ENCODE assay signal across 28 cellular contexts in the genomic region with DNA sequence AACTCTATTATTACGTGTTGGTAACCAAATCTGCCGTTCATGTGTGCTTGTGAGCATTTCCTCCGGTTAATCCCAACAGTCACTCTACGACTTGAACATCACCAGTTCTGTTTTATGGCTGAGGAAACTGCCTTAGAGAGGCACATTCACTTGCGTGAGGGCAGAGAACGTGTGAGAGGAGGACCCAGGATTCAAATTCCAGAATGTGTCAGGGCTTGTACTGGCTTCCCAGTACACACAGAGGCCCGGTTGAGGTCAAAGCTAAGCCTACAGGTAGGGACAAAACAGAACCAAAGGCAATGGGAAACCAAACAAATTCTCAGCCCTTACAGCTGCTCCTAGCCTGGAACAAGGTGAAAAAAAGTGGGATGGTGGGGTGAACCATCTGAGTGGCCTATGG.
"Had no signal": no experiment of that assay in that cellular context is flagged by ENCODE, and none has a peak within 500 bp of the region (broad histone marks: within the 10 kb centered on the region; RNA-seq: fewer than 3 reads in every experiment).

No MANE protein-coding gene starts in this region.

- ATAC-seq: activated CD8-positive, alpha-beta memory T cell treated with anti-CD3 and anti-CD28 coated beads, Interleukin-2, amount 10 ng/mL, durations not matched to agents 7 days and 5 days; activated CD8-positive, alpha-beta T cell treated with anti-CD3 and anti-CD28 coated beads, Interleukin-2, amount 10 ng/mL, durations not matched to agents 7 days and 5 days; effector memory CD8-positive, alpha-beta T cell; left cardiac atrium; left ventricle myocardium superior; right cardiac atrium; stimulated activated naive B cell treated with anti-CD40 and anti-IgM and Interleukin-4, amounts not matched to agents 10 μg/mL and 1 μg/mL and 100 μg/mL, for 72 hours; T-cell; upper lobe of right lung had no signal

- H3K4me3 Mint-ChIP-seq: activated B cell treated with CpG ODN at 0.5 μM for 24 hours; activated CD8-positive, alpha-beta memory T cell treated with anti-CD3 and anti-CD28 coated beads, Interleukin-2, amount 10 ng/mL, durations not matched to agents 7 days and 5 days; activated CD8-positive, alpha-beta T cell treated with anti-CD3 and anti-CD28 coated beads, Interleukin-2, amount 10 ng/mL, durations not matched to agents 7 days and 5 days; activated naive CD8-positive, alpha-beta T cell; effector memory CD8-positive, alpha-beta T cell; mesothelial cell of epicardium; naive B cell; stimulated activated naive B cell treated with anti-CD40 and anti-IgM and Interleukin-4, amounts not matched to agents 10 μg/mL and 1 μg/mL and 100 μg/mL, for 72 hours; T-cell had no signal

- H3K9me3 Mint-ChIP-seq: activated B cell treated with CpG ODN at 0.5 μM for 24 hours; activated T-helper 2 cell treated with anti-CD3 and anti-CD28 coated beads, Interferon-gamma antibody, Interleukin-2, Interleukin-4, amounts not matched to agents 10 μg/mL and 5 μg/mL and 100 μg/mL, durations not matched to agents 14 hours and 24 hours and 36 hours; mesothelial cell of epicardium; stimulated activated naive B cell treated with anti-CD40 and anti-IgM and Interleukin-4, amounts not matched to agents 10 μg/mL and 1 μg/mL and 100 μg/mL, for 72 hours had no signal

- H3K36me3 ChIP-seq: cardiac muscle cell, colonic mucosa, esophagus squamous epithelium, stomach, suprapubic skin, tibial artery, upper lobe of right lung had no signal

- H3K36me3 Mint-ChIP-seq: activated CD8-positive, alpha-beta memory T cell treated with anti-CD3 and anti-CD28 coated beads, Interleukin-2, amount 10 ng/mL, durations not matched to agents 7 days and 5 days; activated naive CD8-positive, alpha-beta T cell; mesothelial cell of epicardium; naive B cell; stimulated activated naive B cell treated with anti-CD40 and anti-IgM and Interleukin-4, amounts not matched to agents 10 μg/mL and 1 μg/mL and 100 μg/mL, for 72 hours; T-cell had no signal

- H3K9me3 ChIP-seq: colonic mucosa, esophagus squamous epithelium, stomach, suprapubic skin, tibial artery, upper lobe of right lung had no signal

- H3K27me3 Mint-ChIP-seq: activated CD8-positive, alpha-beta memory T cell treated with anti-CD3 and anti-CD28 coated beads, Interleukin-2, amount 10 ng/mL, durations not matched to agents 7 days and 5 days; effector memory CD8-positive, alpha-beta T cell had no signal

- H3K4me3 ChIP-seq: cardiac muscle cell, colonic mucosa, dorsolateral prefrontal cortex, esophagus squamous epithelium, stomach, suprapubic skin, tibial artery, upper lobe of right lung had no signal

- H3K9ac ChIP-seq: parathyroid adenoma had no signal

- H3K27me3 ChIP-seq: cardiac muscle cell, colonic mucosa, esophagus squamous epithelium, stomach, suprapubic skin, upper lobe of right lung had no signal

- H3K27ac ChIP-seq: cardiac muscle cell, colonic mucosa, dorsolateral prefrontal cortex, esophagus squamous epithelium, parathyroid adenoma, stomach, suprapubic skin, tibial artery, upper lobe of right lung had no signal

- H3K27ac Mint-ChIP-seq: activated B cell treated with CpG ODN at 0.5 μM for 24 hours; activated CD8-positive, alpha-beta memory T cell treated with anti-CD3 and anti-CD28 coated beads, Interleukin-2, amount 10 ng/mL, durations not matched to agents 7 days and 5 days; activated CD8-positive, alpha-beta T cell treated with anti-CD3 and anti-CD28 coated beads, Interleukin-2, amount 10 ng/mL, durations not matched to agents 7 days and 5 days; activated naive CD8-positive, alpha-beta T cell; activated T-helper 2 cell treated with anti-CD3 and anti-CD28 coated beads, Interferon-gamma antibody, Interleukin-2, Interleukin-4, amounts not matched to agents 10 μg/mL and 5 μg/mL and 100 μg/mL, durations not matched to agents 14 hours and 24 hours and 36 hours; effector memory CD8-positive, alpha-beta T cell; mesothelial cell of epicardium; stimulated activated naive B cell treated with anti-CD40 and anti-IgM and Interleukin-4, amounts not matched to agents 10 μg/mL and 1 μg/mL and 100 μg/mL, for 72 hours; T-cell had no signal

- DNase-seq: activated B cell treated with CpG ODN at 0.5 μM for 24 hours; activated CD8-positive, alpha-beta memory T cell treated with anti-CD3 and anti-CD28 coated beads, Interleukin-2, amount 10 ng/mL, durations not matched to agents 7 days and 5 days; activated CD8-positive, alpha-beta T cell treated with anti-CD3 and anti-CD28 coated beads, Interleukin-2, amount 10 ng/mL, durations not matched to agents 7 days and 5 days; activated naive CD4-positive, alpha-beta T cell; activated T-cell treated with anti-CD3 and anti-CD28 coated beads, Interleukin-2, amount 50 U/mL, for 48 hours; cerebellar nuclear complex; colonic mucosa; dorsolateral prefrontal cortex; effector memory CD8-positive, alpha-beta T cell; esophagus squamous epithelium; left cardiac atrium; left ventricle myocardium superior; naive B cell; occipital lobe; right cardiac atrium; stimulated activated CD4-positive, alpha-beta T cell treated with anti-CD3 and anti-CD28 coated beads, Interleukin-15, amount 100 ng/mL, for 24 hours; stimulated activated CD4-positive, alpha-beta T cell treated with anti-CD3 and anti-CD28 coated beads, Interleukin-2, amount 100 ng/mL, for 24 hours; stimulated activated naive B cell treated with anti-CD40 and anti-IgM and Interleukin-4, amounts not matched to agents 10 μg/mL and 1 μg/mL and 100 μg/mL, for 72 hours; stomach; T-cell; tibial artery; upper lobe of right lung had no signal

- H3K4me1 ChIP-seq: colonic mucosa, parathyroid adenoma, suprapubic skin, upper lobe of right lung had no signal

- H3K4me1 Mint-ChIP-seq: activated B cell treated with CpG ODN at 0.5 μM for 24 hours; activated CD8-positive, alpha-beta memory T cell treated with anti-CD3 and anti-CD28 coated beads, Interleukin-2, amount 10 ng/mL, durations not matched to agents 7 days and 5 days; naive B cell; stimulated activated naive B cell treated with anti-CD40 and anti-IgM and Interleukin-4, amounts not matched to agents 10 μg/mL and 1 μg/mL and 100 μg/mL, for 72 hours; T-cell had no signal
